ENCODE assay signal across 34 cellular contexts in genomic region chr22:28557184-28557583, GRCh38.
"Had no signal": no experiment of that assay in that cellular context is flagged by ENCODE, and none has a peak within 500 bp of the region (broad histone marks: within the 10 kb centered on the region; RNA-seq: fewer than 3 reads in every experiment).

No MANE protein-coding gene starts in this region.

- H3K36me3 ChIP-seq: MG63 had no signal

- H3K4me2 ChIP-seq: KMS-11 had no signal

- H3K27ac ChIP-seq: KMS-11 had no signal

- H3K4me3 ChIP-seq: MG63 had no signal

- H3K9ac ChIP-seq: KMS-11 had no signal

- H3K27me3 ChIP-seq: MG63 had no signal

- DNase-seq: Karpas-422, Kasumi-1, MG63, MM.1S, MV-4-11, NCI-H1048, NCI-H1092, NCI-H1092 treated with DMSO at 0.1 percent for 48 hours, NCI-H1105, NCI-H1105 treated with DMSO at 0.1 percent for 48 hours, NCI-H1417, NCI-H1417 treated with DMSO at 0.1 percent for 48 hours, NCI-H1436, NCI-H1436 treated with DMSO at 0.1 percent for 48 hours, NCI-H146, NCI-H1694, NCI-H1694 treated with DMSO at 0.1 percent for 48 hours, NCI-H187, NCI-H187 treated with DMSO at 0.1 percent for 48 hours, NCI-H1930, NCI-H2029, NCI-H2029 treated with DMSO at 0.1 percent for 48 hours, NCI-H2081, NCI-H2081 treated with DMSO at 0.1 percent for 48 hours, NCI-H2107, NCI-H2171, NCI-H2171 treated with DMSO at 0.1 percent for 48 hours, NCI-H2227 treated with DMSO at 0.1 percent for 48 hours, NCI-H226, NCI-H345, NCI-H446, NCI-H446 treated with DMSO at 0.1 percent for 48 hours, NCI-H510A had no signal
